ENCODE assay signal across 11 cellular contexts in genomic region chr19:46411088-46412033, GRCh38. TPM values are rescaled to one million over a fixed set of nuclear protein-coding genes. Genes with fewer than 3 reads are reported as not detected.
DNase-seq lines count a peak whose midpoint lies in the region; ATAC-seq, FAIRE-seq and TF ChIP-seq lines count a peak whose summit lies in the region.
"Had no signal": no experiment of that assay in that cellular context is flagged by ENCODE, and none has a peak within 500 bp of the region (broad histone marks: within the 10 kb centered on the region; RNA-seq: fewer than 3 reads in every experiment).

No MANE protein-coding gene starts in this region.

- no peak overlapping the region for H3K27ac ChIP-seq in colonic mucosa
- H3K27ac ChIP-seq in left lung, result no peak overlapping the region
- no peak overlapping the region for H3K27ac ChIP-seq in spleen

- FAIRE-seq in H54 (lab: Jason Lieb, UNC), result no peak

- H3K9ac ChIP-seq in colonic mucosa (ENCODE audit: low read depth in 2 of 2, low read length in 2 of 2), result peak overlapping the region in 1 of 2 donors; percentile 43

- H3K27me3 Mint-ChIP-seq in HFFc6 (ENCODE audit: insufficient read depth), result peaks cover 19% of the 10 kb centered on the region

- no peak for DNase-seq in HFFc6
- DNase-seq in colonic mucosa, result no peak
- peak in 1 of 2 donors; percentile 57 for DNase-seq in left lung
- no peak for DNase-seq in spleen
- no peak for DNase-seq in CD1c-positive myeloid dendritic cell (ENCODE audit: extremely low spot score)
- DNase-seq in H54 (ENCODE audit: insufficient read length, low spot score), result no peak
- DNase-seq in AML-193 (lab: John Stamatoyannopoulos, UW), result no peak
- DNase-seq: activated CD4-positive, alpha-beta T cell treated with anti-CD3 and anti-CD28 coated beads, Interleukin-2, amount 50 U/mL, for 1 hour; NCI-H1930 had no signal

- peaks cover 5% of the 10 kb centered on the region; the same call in 1 of the 2 replicates for H3K36me3 Mint-ChIP-seq in HFFc6 (ENCODE audit: low read depth)

- no peak for TF ChIP-seq POLR2A in spleen (IDR thresholded peaks at IDR 0.05)
- TF ChIP-seq POLR2A in H54 (IDR thresholded peaks at IDR 0.05; ENCODE audit: low read depth, low read length), result no peak

- WGBS in spleen, 5 donors, result 76 to 84% (median 80%) methylated on average over 15 to 18 of the region's 18 CpGs

- peaks cover 36% of the 10 kb centered on the region for H3K27me3 ChIP-seq in colonic mucosa
- H3K27me3 ChIP-seq in left lung, result peaks cover 0 to 97% of the 10 kb centered on the region in 2 donors
- H3K27me3 ChIP-seq in spleen (replicated peaks in 1 of 7), result peaks cover 0 to 98% (median 36%) of the 10 kb centered on the region in 7 donors

- TF ChIP-seq CTCF in HFFc6 (IDR thresholded peaks at IDR 0.05) (no peak), colonic mucosa (IDR thresholded peaks at IDR 0.05) (no peak), left lung (IDR thresholded peaks at IDR 0.05) (no peak), spleen (IDR thresholded peaks at IDR 0.05 in 8 of 11, conservative IDR thresholded peaks at IDR 0.05 in 3 of 11) (no peak)

- H3K27ac Mint-ChIP-seq in HFFc6, result 0 out of 2 replicates have a peak overlapping the region, but pooled peaks have one; percentile 26

- intact Hi-C loops in colonic mucosa (cut with DNase I), result no loop called here
- intact Hi-C loops in left lung (cut with DNase I), result no loop called here
- intact Hi-C loops in spleen (cut with DNase I; ENCODE audit: low total_unique reads), result no loop called here

- peak overlapping the region; percentile 86 for H3K4me3 Mint-ChIP-seq in HFFc6

- ATAC-seq in left lung (no peak), HG03342 (IDR thresholded peaks at IDR 0.05; ENCODE audit: unreplicated experiment) (no peak)

- H3K4me3 ChIP-seq in colonic mucosa (peak overlapping the region; percentile 25), left lung (peak overlapping the region; percentile 30 to 33), spleen (peak overlapping the region in 5 of 8 donors; percentile 5 to 61 (median 28))

- H3K9me3 ChIP-seq in colonic mucosa (no peaks in the 10 kb centered on the region), left lung (no peaks in the 10 kb centered on the region), spleen (no peaks in the 10 kb centered on the region)

- peaks cover 42% of the 10 kb centered on the region for H3K4me1 Mint-ChIP-seq in HFFc6 (ENCODE audit: low read depth)

- no peaks in the 10 kb centered on the region for H3K36me3 ChIP-seq in colonic mucosa
- H3K36me3 ChIP-seq in left lung, result no peaks in the 10 kb centered on the region
- H3K36me3 ChIP-seq in spleen, result no peaks in the 10 kb centered on the region

- H3K4me1 ChIP-seq in colonic mucosa, result no peaks in the 10 kb centered on the region
- H3K4me1 ChIP-seq in left lung, result peaks cover 0 to 17% of the 10 kb centered on the region in 2 donors
- peaks cover 3 to 44% (median 21%) of the 10 kb centered on the region in 6 donors for H3K4me1 ChIP-seq in spleen

- no peaks in the 10 kb centered on the region for H3K9me3 Mint-ChIP-seq in HFFc6

RNA-seq across cellular contexts. Expression of gene CCDC8, which starts 2.0 kb away (rescaled TPM):
- total RNA-seq in HFFc6 (2021; fragmentation: NEBNext Ultra II Directional; extraction: Animal tissue kit (Norgen Biotek cat#: 25700)), result 10 to 100 TPM in 4 of 6 experiments, 1 to 10 TPM in 2; 6.3 to 10.6 (median 10.2) TPM
- total RNA-seq in colonic mucosa (1 to 10 TPM in 1 of 2 donors, under 1 TPM in 1; 0.99 to 1.1 TPM), left lung (10 to 100 TPM; 11.8 to 15.5 TPM), spleen (1 to 10 TPM; 1.7 to 4.4 (median 2.6) TPM)
- polyA plus RNA-seq in spleen, result 1 to 10 TPM in 2 of 3 donors, under 1 TPM in 1; 0.46 to 1.2 (median 1.1) TPM
- total RNA-seq: SK-MEL-5 had no signal

RNA-seq across cellular contexts. Expression of gene PNMA8C, which starts 17.4 kb away (rescaled TPM):
- total RNA-seq in HFFc6 (2021; fragmentation: NEBNext Ultra II Directional; extraction: Animal tissue kit (Norgen Biotek cat#: 25700)), result under 1 TPM in 3 of 6 experiments, not detected in 3; 0.05 to 0.09 (median 0.07) TPM
- total RNA-seq in colonic mucosa, result under 1 TPM in 1 of 2 donors, not detected in 1; 0.08 TPM
- under 1 TPM; 0.09 to 0.16 TPM for total RNA-seq in left lung
- total RNA-seq in spleen, result not detected
- polyA plus RNA-seq in spleen, result under 1 TPM in 1 of 3 donors, not detected in 2; 0.03 TPM
- total RNA-seq: SK-MEL-5 had no signal
